In genomic region chr2:23199115-23199918, GRCh38 we compare ENCODE assay signal across 8 cellular contexts.
DNase-seq lines count a peak whose midpoint lies in the region; ATAC-seq and FAIRE-seq lines count a peak whose summit lies in the region.

No MANE protein-coding gene starts in this region.

- peak; percentile 48 for DNase-seq in EL
- DNase-seq in HCEC 1CT, result peak; percentile 40
- peak; percentile 43 for DNase-seq in RKO (ENCODE audit: low spot score)
- peak; percentile 2 for DNase-seq in iPS DF 4.7 (ENCODE audit: extremely low read depth, low spot score)
- DNase-seq in frontal cortex (ENCODE audit: low spot score in 2 of 2), result no peak
- DNase-seq in cardiac septum (ENCODE audit: low spot score), result no peak
- DNase-seq in mucosa of gallbladder (ENCODE audit: low spot score), result no peak

- no peak for FAIRE-seq in frontal cortex (lab: Jason Lieb, UNC)

- intact Hi-C loops in cardiac septum (cut with DNase I), result no loop called here

- no peak for ATAC-seq in HG03469 (IDR thresholded peaks at IDR 0.05; ENCODE audit: unreplicated experiment)

Comparison
In these comparisons a context has a peak if more than half of its experiments do, and no peak if none do; other contexts are left out.
1. DNase-seq: peak in EL (single experiment), HCEC 1CT (single experiment), RKO (single experiment) and iPS DF 4.7 (single experiment); none in frontal cortex (0 of 2), cardiac septum (single experiment) and mucosa of gallbladder (single experiment).